Comparison of ENCODE assay signal across 36 cellular contexts in genomic region chr17:66837226-66837625, GRCh38. TPM values are rescaled to one million over a fixed set of nuclear protein-coding genes. Genes with fewer than 3 reads are reported as not detected.
"Had no signal": no experiment of that assay in that cellular context is flagged by ENCODE, and none has a peak within 500 bp of the region (broad histone marks: within the 10 kb centered on the region; RNA-seq: fewer than 3 reads in every experiment).

No MANE protein-coding gene starts in this region.

- H3K9me3 ChIP-seq: colonic mucosa, esophagus squamous epithelium, gastroesophageal sphincter had no signal

- H3K4me1 Mint-ChIP-seq: activated T-helper 17 cell treated with anti-CD3 and anti-CD28 coated beads, Interleukin-2, amount 50 U/mL, for 72 hours had no signal

- H3K4me1 ChIP-seq: colonic mucosa had no signal

- H3K4me3 Mint-ChIP-seq: activated B cell treated with CpG ODN at 0.5 μM for 24 hours; activated CD8-positive, alpha-beta T cell treated with anti-CD3 and anti-CD28 coated beads for 36 hours; activated naive CD8-positive, alpha-beta T cell; activated T-cell treated with anti-CD3 and anti-CD28 coated beads, Interleukin-2, amount 50 U/mL, for 4 hours; activated T-helper 17 cell treated with anti-CD3 and anti-CD28 coated beads, Interleukin-2, amount 50 U/mL, for 72 hours; T-helper 17 cell; T-helper 2 cell treated with Interferon-gamma antibody and Interleukin-4, amounts not matched to agents 5 μg/mL and 100 μg/mL, for 36 hours had no signal

- H3K36me3 Mint-ChIP-seq: activated naive CD8-positive, alpha-beta T cell had no signal

- H3K27ac ChIP-seq: colonic mucosa, epithelial cell of prostate, esophagus squamous epithelium, gastroesophageal sphincter had no signal

- DNase-seq: activated B cell treated with CpG ODN at 0.5 μM for 24 hours; activated CD4-positive, alpha-beta T cell treated with anti-CD3 and anti-CD28 coated beads for 48 hours; activated CD4-positive, alpha-beta T cell treated with anti-CD3 and anti-CD28 coated beads, Interleukin-2, amount 50 U/mL, for 1 hour; activated CD4-positive, alpha-beta T cell treated with anti-CD3 and anti-CD28 coated beads, Interleukin-2, amount 50 U/mL, for 48 hours; activated CD8-positive, alpha-beta memory T cell treated with anti-CD3 and anti-CD28 coated beads for 24 hours; activated CD8-positive, alpha-beta T cell treated with anti-CD3 and anti-CD28 coated beads for 36 hours; activated effector memory CD4-positive, alpha-beta T cell treated with Interleukin-2 at 50 U/mL for 16 hours; activated gamma-delta T cell treated with Interleukin-2 at 50 U/mL for 16 hours; activated naive CD4-positive, alpha-beta T cell treated with anti-CD3 and anti-CD28 coated beads, Interleukin-2, amount 50 U/mL, for 16 hours; activated naive CD4-positive, alpha-beta T cell treated with Interleukin-2 at 50 U/mL for 16 hours; activated T-cell treated with anti-CD3 and anti-CD28 coated beads, Interleukin-2, amount 50 U/mL, for 4 hours; amniotic stem cell; anterior cingulate cortex; central memory CD4-positive, alpha-beta T cell; cerebellar nuclear complex; colonic mucosa; effector CD8-positive, alpha-beta T cell; esophagus squamous epithelium; foreskin melanocyte; T-helper 1 cell; T-helper 17 cell; T1000; WERI-Rb-1 had no signal

- H3K4me3 ChIP-seq: colonic mucosa, esophagus squamous epithelium, gastroesophageal sphincter had no signal

- H3K36me3 ChIP-seq: colonic mucosa, esophagus squamous epithelium, gastroesophageal sphincter had no signal

- ATAC-seq: activated CD4-positive, CD25-positive, alpha-beta regulatory T cell treated with anti-CD3 and anti-CD28 coated beads, Interleukin-2, amount 50 U/mL, for 24 hours; activated CD8-positive, alpha-beta T cell treated with anti-CD3 and anti-CD28 coated beads for 36 hours; activated T-helper 17 cell treated with anti-CD3 and anti-CD28 coated beads, Interleukin-2, amount 50 U/mL, for 72 hours; gastroesophageal sphincter; T-helper 17 cell had no signal

- H3K27ac Mint-ChIP-seq: activated B cell treated with CpG ODN at 0.5 μM for 24 hours; activated CD8-positive, alpha-beta T cell treated with anti-CD3 and anti-CD28 coated beads for 36 hours; activated naive CD8-positive, alpha-beta T cell; activated T-helper 17 cell treated with anti-CD3 and anti-CD28 coated beads, Interleukin-2, amount 50 U/mL, for 72 hours; T-helper 17 cell; T-helper 2 cell treated with Interferon-gamma antibody and Interleukin-4, amounts not matched to agents 5 μg/mL and 100 μg/mL, for 36 hours had no signal

- FAIRE-seq: astrocyte, endometrium, endothelial cell of umbilical vein had no signal

- H3K9me3 Mint-ChIP-seq: activated B cell treated with CpG ODN at 0.5 μM for 24 hours; activated CD8-positive, alpha-beta T cell treated with anti-CD3 and anti-CD28 coated beads for 36 hours; activated T-cell treated with anti-CD3 and anti-CD28 coated beads, Interleukin-2, amount 50 U/mL, for 4 hours; activated T-helper 17 cell treated with anti-CD3 and anti-CD28 coated beads, Interleukin-2, amount 50 U/mL, for 72 hours; T-helper 2 cell treated with Interferon-gamma antibody and Interleukin-4, amounts not matched to agents 5 μg/mL and 100 μg/mL, for 36 hours had no signal

RNA-seq across cellular contexts. Expression of gene CACNG5, which starts 2.3 kb away (rescaled TPM):
- total RNA-seq: activated B cell treated with CpG ODN at 0.5 μM for 24 hours; activated CD8-positive, alpha-beta T cell treated with anti-CD3 and anti-CD28 coated beads for 36 hours; activated T-cell treated with anti-CD3 and anti-CD28 coated beads, Interleukin-2, amount 50 U/mL, for 4 hours; activated T-helper 17 cell treated with anti-CD3 and anti-CD28 coated beads, Interleukin-2, amount 50 U/mL, for 72 hours; astrocyte; dermis microvascular lymphatic vessel endothelial cell; endothelial cell of umbilical vein; esophagus squamous epithelium; fibroblast of lung; fibroblast of villous mesenchyme; gastroesophageal sphincter; glomerular endothelial cell; T-helper 17 cell had no signal
